10 cellular contexts compared by ENCODE assay signal in the genomic region with DNA sequence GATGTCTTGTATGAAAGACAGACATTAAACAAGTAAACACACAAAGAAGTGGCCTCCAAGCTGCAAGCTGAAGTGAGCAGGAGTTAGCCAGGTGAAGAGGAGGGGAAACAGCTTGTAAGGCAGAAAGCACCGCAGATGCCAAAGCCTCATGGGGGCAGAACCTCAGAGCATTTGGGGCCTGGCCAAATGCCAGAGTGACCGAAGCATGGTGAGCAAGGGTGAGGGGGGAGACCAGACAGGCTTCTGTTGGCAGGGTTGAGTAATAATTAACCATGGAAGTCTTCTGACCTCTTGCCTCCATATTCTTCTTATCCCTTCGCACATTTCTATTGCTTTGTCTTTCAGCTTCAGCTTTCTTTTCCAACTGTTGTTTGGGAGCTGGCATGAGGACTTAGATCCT. TPM values are rescaled to one million over a fixed set of nuclear protein-coding genes. Genes with fewer than 3 reads are reported as not detected.
A peak's percentile ranks its signal among the peaks of the same experiment; 100 is the strongest.
DNase-seq lines count a peak whose midpoint lies in the region; ATAC-seq and TF ChIP-seq lines count a peak whose summit lies in the region.
"Had no signal": no experiment of that assay in that cellular context is flagged by ENCODE, and none has a peak within 500 bp of the region (broad histone marks: within the 10 kb centered on the region; RNA-seq: fewer than 3 reads in every experiment).

No MANE protein-coding gene starts in this region.

- H3K27me3 Mint-ChIP-seq in activated CD4-positive, alpha-beta T cell treated with anti-CD3 and anti-CD28 coated beads, Interleukin-2, amount 10 ng/mL, durations not matched to agents 24 days and 14 days: peaks cover 72% of the 10 kb centered on the region

- H3K27ac Mint-ChIP-seq in activated CD4-positive, alpha-beta T cell treated with anti-CD3 and anti-CD28 coated beads, Interleukin-2, amount 10 ng/mL, durations not matched to agents 24 days and 14 days: no peak overlapping the region
- H3K27ac Mint-ChIP-seq in activated naive CD4-positive, alpha-beta T cell treated with anti-CD3 and anti-CD28 coated beads, Interleukin-2, amount 50 U/mL, for 72 hours: no peak overlapping the region

- ATAC-seq in GM21825 (IDR thresholded peaks at IDR 0.05; ENCODE audit: unreplicated experiment): peak; percentile 83
- no peak for ATAC-seq in activated naive CD4-positive, alpha-beta T cell treated with anti-CD3 and anti-CD28 coated beads, Interleukin-2, amount 50 U/mL, for 72 hours

- no peak overlapping the region for H3K4me3 Mint-ChIP-seq in activated CD4-positive, alpha-beta T cell treated with anti-CD3 and anti-CD28 coated beads, Interleukin-2, amount 10 ng/mL, durations not matched to agents 24 days and 14 days

- no peaks in the 10 kb centered on the region for H3K9me3 Mint-ChIP-seq in activated CD4-positive, alpha-beta T cell treated with anti-CD3 and anti-CD28 coated beads, Interleukin-2, amount 10 ng/mL, durations not matched to agents 24 days and 14 days
- no peaks in the 10 kb centered on the region for H3K9me3 Mint-ChIP-seq in activated naive CD4-positive, alpha-beta T cell treated with anti-CD3 and anti-CD28 coated beads, Interleukin-2, amount 50 U/mL, for 72 hours

- H3K4me1 Mint-ChIP-seq in activated CD4-positive, alpha-beta T cell treated with anti-CD3 and anti-CD28 coated beads, Interleukin-2, amount 10 ng/mL, durations not matched to agents 24 days and 14 days: peaks cover 5% of the 10 kb centered on the region

- no peaks in the 10 kb centered on the region for H3K36me3 Mint-ChIP-seq in activated CD4-positive, alpha-beta T cell treated with anti-CD3 and anti-CD28 coated beads, Interleukin-2, amount 10 ng/mL, durations not matched to agents 24 days and 14 days (ENCODE audit: low read depth)
- no peaks in the 10 kb centered on the region for H3K36me3 Mint-ChIP-seq in activated naive CD4-positive, alpha-beta T cell treated with anti-CD3 and anti-CD28 coated beads, Interleukin-2, amount 50 U/mL, for 72 hours

- intact Hi-C loops in activated CD4-positive, alpha-beta T cell treated with anti-CD3 and anti-CD28 coated beads, Interleukin-2, amount 10 ng/mL, durations not matched to agents 24 days and 14 days (cut with micrococcal nuclease): no loop called here

- peak overlapping the region; percentile 5 for H3K4me3 ChIP-seq in epithelial cell of proximal tubule (ENCODE audit: low read depth, low read length)

- DNase-seq in CD1c-positive myeloid dendritic cell (ENCODE audit: extremely low spot score): peak; percentile 13
- peak; percentile 88 for DNase-seq in NCI-H2029 (lab: John Stamatoyannopoulos, UW)
- DNase-seq in epithelial cell of proximal tubule (ENCODE audit: low read depth): peak; percentile 90
- no peak for DNase-seq in activated CD4-positive, alpha-beta T cell treated with anti-CD3 and anti-CD28 coated beads, Interleukin-2, amount 10 ng/mL, durations not matched to agents 24 days and 14 days
- no peak for DNase-seq in epidermal melanocyte (ENCODE audit: insufficient read length, low spot score)
- DNase-seq in activated naive CD4-positive, alpha-beta T cell treated with anti-CD3 and anti-CD28 coated beads, Interleukin-2, amount 50 U/mL, for 72 hours (ENCODE audit: low spot score in 2 of 2): no peak
- DNase-seq in activated CD4-positive, alpha-beta T cell treated with anti-CD3 and anti-CD28 coated beads for 48 hours: no peak
- DNase-seq: activated gamma-delta T cell treated with Interleukin-2 at 50 U/mL for 16 hours, Karpas-422 had no signal

- no peak for TF ChIP-seq CTCF in epithelial cell of proximal tubule (conservative IDR thresholded peaks at IDR 0.05; ENCODE audit: low read depth, low read length)

RNA-seq across cellular contexts. Expression of gene QPCT, which starts 5.6 kb away (rescaled TPM):
- 26.4 and 52.3 TPM in 2 replicates for total RNA-seq in epithelial cell of proximal tubule
- total RNA-seq in activated CD4-positive, alpha-beta T cell treated with anti-CD3 and anti-CD28 coated beads, Interleukin-2, amount 10 ng/mL, durations not matched to agents 24 days and 14 days: 2.0 and 2.1 TPM in 2 replicates
- total RNA-seq in activated naive CD4-positive, alpha-beta T cell treated with anti-CD3 and anti-CD28 coated beads, Interleukin-2, amount 50 U/mL, for 72 hours: 1 to 10 TPM in 1 of 2 donors, not detected in 1; 1.5 TPM

RNA-seq across cellular contexts. Expression of gene PRKD3, which starts 25.4 kb away (rescaled TPM):
- total RNA-seq in epithelial cell of proximal tubule: 31.8 and 45.9 TPM in 2 replicates
- total RNA-seq in activated CD4-positive, alpha-beta T cell treated with anti-CD3 and anti-CD28 coated beads, Interleukin-2, amount 10 ng/mL, durations not matched to agents 24 days and 14 days: 20.2 and 21.9 TPM in 2 replicates
- total RNA-seq in activated naive CD4-positive, alpha-beta T cell treated with anti-CD3 and anti-CD28 coated beads, Interleukin-2, amount 50 U/mL, for 72 hours: 10 to 100 TPM; 18.1 to 20.6 TPM

Comparison
In these comparisons a context has a peak if more than half of its experiments do, and no peak if none do; other contexts are left out.
1. DNase-seq: peak in CD1c-positive myeloid dendritic cell (single experiment), NCI-H2029 (single experiment) and epithelial cell of proximal tubule (single experiment); none in activated CD4-positive, alpha-beta T cell treated with anti-CD3 and anti-CD28 coated beads, Interleukin-2, amount 10 ng/mL, durations not matched to agents 24 days and 14 days (single experiment), epidermal melanocyte (single experiment), activated naive CD4-positive, alpha-beta T cell treated with anti-CD3 and anti-CD28 coated beads, Interleukin-2, amount 50 U/mL, for 72 hours (0 of 2) and activated CD4-positive, alpha-beta T cell treated with anti-CD3 and anti-CD28 coated beads for 48 hours (single experiment).